ENCODE assay signal across 26 cellular contexts in the genomic region with DNA sequence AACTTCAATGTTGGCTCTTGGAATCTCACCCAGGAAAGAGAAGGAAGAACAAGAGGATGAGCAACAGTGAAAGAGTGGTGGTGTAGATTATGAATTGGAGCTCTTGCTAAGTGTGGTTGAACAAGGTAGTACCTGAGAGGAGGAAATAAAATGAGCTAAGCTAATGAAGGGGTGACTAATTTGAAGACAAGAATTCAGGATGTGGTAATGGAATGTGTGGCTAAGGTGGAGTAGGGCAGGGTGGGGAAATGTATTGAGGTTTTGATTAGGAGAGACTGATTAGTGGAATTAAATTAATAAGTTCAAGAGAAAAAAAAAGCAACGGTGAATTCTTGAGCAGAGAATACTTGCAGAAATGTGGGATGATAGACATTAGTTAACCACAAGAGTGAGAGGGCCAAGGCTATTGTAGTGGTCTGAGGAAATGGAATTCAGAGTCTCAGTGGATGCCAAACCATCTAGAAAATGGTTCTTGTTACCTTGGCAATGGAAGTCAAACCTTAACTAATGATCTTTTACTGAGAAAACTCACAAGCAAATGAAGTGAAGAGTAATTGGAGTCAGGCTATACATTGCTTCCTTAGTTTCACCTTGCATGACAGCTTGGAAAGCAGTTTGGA.
A peak's percentile ranks its signal among the peaks of the same experiment; 100 is the strongest.
DNase-seq lines count a peak whose midpoint lies in the region; ATAC-seq and TF ChIP-seq lines count a peak whose summit lies in the region.
"Had no signal": no experiment of that assay in that cellular context is flagged by ENCODE, and none has a peak within 500 bp of the region (broad histone marks: within the 10 kb centered on the region; RNA-seq: fewer than 3 reads in every experiment).

No MANE protein-coding gene starts in this region.

- no peaks in the 10 kb centered on the region for H3K36me3 ChIP-seq in testis (ENCODE audit: low read depth, missing control alignments)
- H3K36me3 ChIP-seq: ovary, spleen, upper lobe of right lung had no signal

- ATAC-seq in T-helper 17 cell = no peak
- no peak for ATAC-seq in GM21576 (IDR thresholded peaks at IDR 0.05; ENCODE audit: unreplicated experiment)
- ATAC-seq: stimulated activated memory B cell treated with anti-CD40 and anti-IgM and Interleukin-4, amounts not matched to agents 10 μg/mL and 1 μg/mL and 100 μg/mL, for 72 hours; T-cell; upper lobe of right lung had no signal

- H3K27ac Mint-ChIP-seq in T-helper 17 cell = no peak overlapping the region
- H3K27ac Mint-ChIP-seq: activated naive CD4-positive, alpha-beta T cell treated with anti-CD3 and anti-CD28 coated beads, Interleukin-2, amount 10 ng/mL, durations not matched to agents 7 days and 5 days; activated T-helper 1 cell treated with anti-CD3 and anti-CD28 coated beads, Interleukin-12 subunit alpha, Interleukin-12 subunit beta, Interleukin-2, Interleukin-4 antibody, amounts not matched to agents 30 ng/mL and 10 ng/mL and 1 ng/mL, durations not matched to agents 14 hours and 24 hours and 36 hours; stimulated activated memory B cell treated with anti-CD40 and anti-IgM and Interleukin-4, amounts not matched to agents 10 μg/mL and 1 μg/mL and 100 μg/mL, for 72 hours; T-cell had no signal

- no peak overlapping the region for H3K27ac ChIP-seq in testis
- H3K27ac ChIP-seq: KMS-11, ovary, spleen, upper lobe of right lung had no signal

- intact Hi-C loops in testis (cut with DNase I; ENCODE audit: low total_unique reads) = no loop called here

- H3K9me3 ChIP-seq in T-helper 17 cell (ENCODE audit: control insufficient read depth, low read length, poor library complexity, severe bottlenecking) (no peaks in the 10 kb centered on the region), testis (no peaks in the 10 kb centered on the region)
- H3K9me3 ChIP-seq: ovary, upper lobe of right lung had no signal

- H3K36me3 Mint-ChIP-seq in T-helper 17 cell (ENCODE audit: low read depth) = no peaks in the 10 kb centered on the region
- H3K36me3 Mint-ChIP-seq: activated naive CD4-positive, alpha-beta T cell treated with anti-CD3 and anti-CD28 coated beads, Interleukin-2, amount 10 ng/mL, durations not matched to agents 7 days and 5 days; stimulated activated memory B cell treated with anti-CD40 and anti-IgM and Interleukin-4, amounts not matched to agents 10 μg/mL and 1 μg/mL and 100 μg/mL, for 72 hours; T-cell had no signal

- no peak for TF ChIP-seq POLR2A in testis (IDR thresholded peaks at IDR 0.05)

- peak; percentile 29 for DNase-seq in HPDE6-E6E7 (ENCODE audit: extremely low spot score)
- peak; percentile 23 for DNase-seq in RPMI7951 (ENCODE audit: low read depth)
- peak; percentile 10 for DNase-seq in choroid plexus epithelial cell (ENCODE audit: low read depth)
- peak; percentile 57 for DNase-seq in kidney glomerular epithelial cell (lab: John Stamatoyannopoulos, UW)
- no peak for DNase-seq in T-helper 17 cell
- no peak for DNase-seq in testis
- DNase-seq in pons (ENCODE audit: low spot score) = no peak
- DNase-seq: activated CD4-positive, alpha-beta T cell treated with anti-CD3 and anti-CD28 coated beads, Interleukin-2, amount 50 U/mL, for 48 hours; activated naive CD4-positive, alpha-beta T cell treated with anti-CD3 and anti-CD28 coated beads, Interleukin-2, amount 10 ng/mL, durations not matched to agents 7 days and 5 days; amygdala; DMS53; GDM1; HCEC 1CT; NCI-H1436; NCI-H446; OCI-M1; ovary; spleen; stimulated activated CD4-positive, alpha-beta T cell treated with anti-CD3 and anti-CD28 coated beads, Interleukin-4, amount 100 ng/mL, for 24 hours; T-cell; upper lobe of right lung had no signal

- TF ChIP-seq CTCF in choroid plexus epithelial cell (conservative IDR thresholded peaks at IDR 0.05; ENCODE audit: low read depth, low read length) (no peak), testis (IDR thresholded peaks at IDR 0.05) (no peak)

- no peaks in the 10 kb centered on the region for H3K4me1 ChIP-seq in testis
- H3K4me1 ChIP-seq: spleen, upper lobe of right lung had no signal

- no peaks in the 10 kb centered on the region for H3K27me3 ChIP-seq in testis
- H3K27me3 ChIP-seq: ovary, spleen, upper lobe of right lung had no signal

- no peaks in the 10 kb centered on the region for H3K27me3 Mint-ChIP-seq in T-helper 17 cell
- H3K27me3 Mint-ChIP-seq: activated naive CD4-positive, alpha-beta T cell treated with anti-CD3 and anti-CD28 coated beads, Interleukin-2, amount 10 ng/mL, durations not matched to agents 7 days and 5 days; central memory CD8-positive, alpha-beta T cell; stimulated activated memory B cell treated with anti-CD40 and anti-IgM and Interleukin-4, amounts not matched to agents 10 μg/mL and 1 μg/mL and 100 μg/mL, for 72 hours; T-cell had no signal

- 64 to 81% methylated on average over 1 of the region's 1 CpG for WGBS in testis, 2 donors

- no peak overlapping the region for H3K4me3 Mint-ChIP-seq in T-helper 17 cell
- H3K4me3 Mint-ChIP-seq: activated naive CD4-positive, alpha-beta T cell treated with anti-CD3 and anti-CD28 coated beads, Interleukin-2, amount 10 ng/mL, durations not matched to agents 7 days and 5 days; activated T-helper 1 cell treated with anti-CD3 and anti-CD28 coated beads, Interleukin-12 subunit alpha, Interleukin-12 subunit beta, Interleukin-2, Interleukin-4 antibody, amounts not matched to agents 30 ng/mL and 10 ng/mL and 1 ng/mL, durations not matched to agents 14 hours and 24 hours and 36 hours; central memory CD8-positive, alpha-beta T cell; stimulated activated memory B cell treated with anti-CD40 and anti-IgM and Interleukin-4, amounts not matched to agents 10 μg/mL and 1 μg/mL and 100 μg/mL, for 72 hours; T-cell had no signal

- no peaks in the 10 kb centered on the region for H3K4me1 Mint-ChIP-seq in T-helper 17 cell
- H3K4me1 Mint-ChIP-seq: activated naive CD4-positive, alpha-beta T cell treated with anti-CD3 and anti-CD28 coated beads, Interleukin-2, amount 10 ng/mL, durations not matched to agents 7 days and 5 days; central memory CD8-positive, alpha-beta T cell; stimulated activated memory B cell treated with anti-CD40 and anti-IgM and Interleukin-4, amounts not matched to agents 10 μg/mL and 1 μg/mL and 100 μg/mL, for 72 hours; T-cell had no signal

- H3K4me3 ChIP-seq in choroid plexus epithelial cell (ENCODE audit: low read depth, low read length) = no peak overlapping the region
- H3K4me3 ChIP-seq in testis = no peak overlapping the region
- H3K4me3 ChIP-seq: ovary, spleen, upper lobe of right lung had no signal

Comparison
In these comparisons a context has a peak if more than half of its experiments do, and no peak if none do; other contexts are left out.
1. DNase-seq: peak in HPDE6-E6E7 (single experiment), RPMI7951 (single experiment), choroid plexus epithelial cell (single experiment) and kidney glomerular epithelial cell (single experiment); none in T-helper 17 cell (0 of 3), testis (single experiment) and pons (single experiment).